Comparison of ENCODE assay signal across 9 cellular contexts in the genomic region with DNA sequence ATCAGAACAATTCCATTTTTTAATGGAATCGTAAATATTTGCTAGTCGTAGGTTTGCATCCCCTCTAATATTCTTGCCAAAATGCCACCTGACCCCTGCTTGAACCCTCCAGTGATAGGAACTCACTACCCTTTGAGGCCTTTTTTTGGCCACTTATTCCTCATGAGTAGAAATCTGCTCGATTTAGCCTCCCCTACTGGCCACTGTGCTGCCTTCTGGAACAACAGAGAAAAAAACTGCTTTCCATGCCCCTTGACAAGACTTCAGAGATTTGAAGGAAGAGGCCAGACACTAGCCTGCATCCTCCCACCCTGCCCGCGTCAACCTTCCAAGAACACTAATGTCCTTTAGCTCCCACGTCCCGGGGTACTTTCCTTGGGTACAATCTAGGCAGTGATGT. TPM values are rescaled to one million over a fixed set of nuclear protein-coding genes. Genes with fewer than 3 reads are reported as not detected.
A peak's percentile ranks its signal among the peaks of the same experiment; 100 is the strongest.
DNase-seq lines count a peak whose midpoint lies in the region; ATAC-seq, FAIRE-seq and TF ChIP-seq lines count a peak whose summit lies in the region.
"Had no signal": no experiment of that assay in that cellular context is flagged by ENCODE, and none has a peak within 500 bp of the region (broad histone marks: within the 10 kb centered on the region; RNA-seq: fewer than 3 reads in every experiment).

No MANE protein-coding gene starts in this region.

- H3K79me2 ChIP-seq in GM23248 (ENCODE audit: insufficient read depth) = no peaks in the 10 kb centered on the region

- no peaks in the 10 kb centered on the region for H3K9me3 ChIP-seq in GM23248 (ENCODE audit: low read depth)

- H3K4me1 ChIP-seq in GM23248 (ENCODE audit: insufficient read depth) = no peaks in the 10 kb centered on the region

- in situ Hi-C loops in GM23248 (cut with MboI) = no loop called here

- H2AFZ ChIP-seq in GM23248 = no peak overlapping the region

- no peak for ATAC-seq in stimulated activated naive CD8-positive, alpha-beta T cell treated with anti-CD3 and anti-CD28 coated beads, Interleukin-15, Interleukin-2, amounts not matched to agents 100 U/mL and 50 U/mL, for 24 hours
- ATAC-seq in GM18505 (IDR thresholded peaks at IDR 0.05; ENCODE audit: unreplicated experiment) (no peak), sciatic nerve (no peak)

- intact Hi-C loops in activated CD4-positive, alpha-beta memory T cell treated with anti-CD3 and anti-CD28 coated beads for 36 hours (cut with micrococcal nuclease) = loop anchor here (10.0 kb wide), 1 partner anchor 435 kb away; no protein-coding TSS in a partner anchor
- intact Hi-C loops in sciatic nerve (cut with DNase I) = no loop called here

- H3K27ac ChIP-seq in GM23248 = no peak overlapping the region

- no peaks in the 10 kb centered on the region for H3K9me3 Mint-ChIP-seq in stimulated activated naive CD8-positive, alpha-beta T cell treated with anti-CD3 and anti-CD28 coated beads, Interleukin-15, Interleukin-2, amounts not matched to agents 100 ng/mL and 50 ng/mL, for 24 hours
- H3K9me3 Mint-ChIP-seq in activated CD4-positive, alpha-beta memory T cell treated with anti-CD3 and anti-CD28 coated beads for 36 hours = no peaks in the 10 kb centered on the region
- H3K9me3 Mint-ChIP-seq in immature natural killer cell = no peaks in the 10 kb centered on the region

- H3K4me2 ChIP-seq in GM23248 (ENCODE audit: unreplicated experiment) = no peak overlapping the region

- no peaks in the 10 kb centered on the region for H3K27me3 ChIP-seq in GM23248 (replicated peaks; ENCODE audit: insufficient read depth)

- no peaks in the 10 kb centered on the region for H3K9me2 ChIP-seq in GM23248 (ENCODE audit: insufficient read depth)

- H4K20me1 ChIP-seq in GM23248 (ENCODE audit: insufficient read depth) = no peaks in the 10 kb centered on the region

- 86 to 91% methylated on average over 7 of the region's 7 CpGs for WGBS in GM23248 (ENCODE audit: low coverage in 1 of 2, low lambda C conversion rate in 2 of 2, missing lambda C conversion rate in 2 of 2), 2 experiments

- peaks cover 51% of the 10 kb centered on the region for H3K36me3 Mint-ChIP-seq in stimulated activated naive CD8-positive, alpha-beta T cell treated with anti-CD3 and anti-CD28 coated beads, Interleukin-15, Interleukin-2, amounts not matched to agents 100 ng/mL and 50 ng/mL, for 24 hours (ENCODE audit: low read depth)
- peaks cover 6% of the 10 kb centered on the region for H3K36me3 Mint-ChIP-seq in activated CD4-positive, alpha-beta memory T cell treated with anti-CD3 and anti-CD28 coated beads for 36 hours
- peaks cover 10 to 27% (median 16%) of the 10 kb centered on the region in 3 donors for H3K36me3 Mint-ChIP-seq in immature natural killer cell

- peak overlapping the region; percentile 56 for H3K27ac Mint-ChIP-seq in stimulated activated naive CD8-positive, alpha-beta T cell treated with anti-CD3 and anti-CD28 coated beads, Interleukin-15, Interleukin-2, amounts not matched to agents 100 ng/mL and 50 ng/mL, for 24 hours
- H3K27ac Mint-ChIP-seq in activated CD4-positive, alpha-beta memory T cell treated with anti-CD3 and anti-CD28 coated beads for 36 hours = peak overlapping the region; percentile 86
- peak overlapping the region; percentile 94 to 98 (median 97) for H3K27ac Mint-ChIP-seq in immature natural killer cell

- H3K27me3 Mint-ChIP-seq in stimulated activated naive CD8-positive, alpha-beta T cell treated with anti-CD3 and anti-CD28 coated beads, Interleukin-15, Interleukin-2, amounts not matched to agents 100 ng/mL and 50 ng/mL, for 24 hours = no peaks in the 10 kb centered on the region
- no peaks in the 10 kb centered on the region for H3K27me3 Mint-ChIP-seq in activated CD4-positive, alpha-beta memory T cell treated with anti-CD3 and anti-CD28 coated beads for 36 hours
- H3K27me3 Mint-ChIP-seq in immature natural killer cell (ENCODE audit: low read depth in 3 of 3) = peaks cover 0 to 19% (median 0%) of the 10 kb centered on the region in 3 donors

- no peak for TF ChIP-seq CTCF in D721Med (IDR thresholded peaks at IDR 0.05; ENCODE audit: insufficient read depth, missing control alignments)

- H3K36me3 ChIP-seq in GM23248 (ENCODE audit: low read depth) = no peaks in the 10 kb centered on the region

- no peak for TF ChIP-seq POLR2A in GM18505 (IDR thresholded peaks at IDR 0.05; ENCODE audit: borderline replicate concordance, extremely low read depth, insufficient read depth, insufficient read length)

- no peak overlapping the region for H3K4me3 ChIP-seq in GM23248

- H3K4me1 Mint-ChIP-seq in stimulated activated naive CD8-positive, alpha-beta T cell treated with anti-CD3 and anti-CD28 coated beads, Interleukin-15, Interleukin-2, amounts not matched to agents 100 ng/mL and 50 ng/mL, for 24 hours (ENCODE audit: low read depth) = peaks cover 91% of the 10 kb centered on the region
- H3K4me1 Mint-ChIP-seq in activated CD4-positive, alpha-beta memory T cell treated with anti-CD3 and anti-CD28 coated beads for 36 hours (ENCODE audit: low read depth) = peaks cover 75% of the 10 kb centered on the region
- peaks cover 91 to 93% of the 10 kb centered on the region in 2 donors for H3K4me1 Mint-ChIP-seq in immature natural killer cell

- no peak overlapping the region for H3K9ac ChIP-seq in GM23248

- CTCF ChIA-PET in activated CD4-positive, alpha-beta memory T cell treated with anti-CD3 and anti-CD28 coated beads for 36 hours (lab: Charles Lee) = interaction anchor here (0.5 kb wide), 1 partner anchor 520 kb away, joined by 3 read pairs; no protein-coding TSS in a partner anchor

- peak overlapping the region; percentile 2 for H3K4me3 Mint-ChIP-seq in stimulated activated naive CD8-positive, alpha-beta T cell treated with anti-CD3 and anti-CD28 coated beads, Interleukin-15, Interleukin-2, amounts not matched to agents 100 ng/mL and 50 ng/mL, for 24 hours
- no peak overlapping the region for H3K4me3 Mint-ChIP-seq in activated CD4-positive, alpha-beta memory T cell treated with anti-CD3 and anti-CD28 coated beads for 36 hours
- H3K4me3 Mint-ChIP-seq in immature natural killer cell = peak overlapping the region; percentile 64 to 97 (median 94)

- no peak for DNase-seq in stimulated activated naive CD8-positive, alpha-beta T cell treated with anti-CD3 and anti-CD28 coated beads, Interleukin-15, Interleukin-2, amounts not matched to agents 100 U/mL and 50 U/mL, for 24 hours
- no peak for DNase-seq in activated CD4-positive, alpha-beta memory T cell treated with anti-CD3 and anti-CD28 coated beads for 36 hours
- no peak for DNase-seq in immature natural killer cell
- no peak for DNase-seq in GM23248
- DNase-seq in sciatic nerve (ENCODE audit: low spot score) = no peak
- no peak for DNase-seq in D721Med (ENCODE audit: insufficient read length, low spot score)

- POLR2A ChIA-PET in activated CD4-positive, alpha-beta memory T cell treated with anti-CD3 and anti-CD28 coated beads for 36 hours (lab: Charles Lee) = interaction anchor here (1.2 kb wide), 1 partner anchor 33 kb away, joined by 3 read pairs; the partner anchor contains the start of gene GM2A

- no peak for FAIRE-seq in D721Med (lab: Jason Lieb, UNC)
- FAIRE-seq: TTC549 had no signal

- H3F3A ChIP-seq in GM23248 (ENCODE audit: insufficient read depth) = no peaks in the 10 kb centered on the region; the same call in 1 of the 2 replicates

RNA-seq across cellular contexts. Expression of gene CCDC69, which starts 4.1 kb away (rescaled TPM):
- total RNA-seq in activated CD4-positive, alpha-beta memory T cell treated with anti-CD3 and anti-CD28 coated beads for 36 hours = 10 to 100 TPM; 24.6 to 27.6 TPM
- polyA plus RNA-seq in immature natural killer cell = 100 to 1,000 TPM in 2 of 3 donors, 10 to 100 TPM in 1; 88.1 to 256 (median 149) TPM
- total RNA-seq in GM23248 (2014; rRNA removed; shearing (Covaris generic)) = 0.13 and 0.54 TPM in 2 replicates
- polyA plus RNA-seq in GM23248 (2016; fragmentation: Nextera tagmentation; extraction: Ambion mirVana) = 0.47 and 0.56 TPM in 2 replicates
- 45.8 TPM for total RNA-seq in sciatic nerve

RNA-seq across cellular contexts. Expression of gene GM2A, which starts 33.2 kb away (rescaled TPM):
- total RNA-seq in activated CD4-positive, alpha-beta memory T cell treated with anti-CD3 and anti-CD28 coated beads for 36 hours = 10 to 100 TPM; 28.7 to 29.1 TPM
- polyA plus RNA-seq in immature natural killer cell (1 to 10 TPM; 4.6 to 8.7 (median 5.2) TPM), GM23248 (2016; fragmentation: Nextera tagmentation; extraction: Ambion mirVana) (10.5 and 11.2 TPM in 2 replicates)
- 21.1 and 23.5 TPM in 2 replicates for total RNA-seq in GM23248 (2014; rRNA removed; shearing (Covaris generic))
- 41.9 TPM for total RNA-seq in sciatic nerve

Comparison
In these comparisons a context has a peak if more than half of its experiments do, and no peak if none do; other contexts are left out.
1. RNA of gene CCDC69, which starts 4.1 kb away (total RNA-seq): 45.8 TPM in sciatic nerve (single experiment) and 24.6 to 27.6 TPM in activated CD4-positive, alpha-beta memory T cell treated with anti-CD3 and anti-CD28 coated beads for 36 hours; 0.13 to 0.54 TPM in GM23248; every median in the first group is over 10 times any median in the second.
2. Peak in every context shown above with its lines, with median percentiles within 50 percentile points of each other: H3K27ac Mint-ChIP-seq.